17 cellular contexts compared by ENCODE assay signal in the genomic region with DNA sequence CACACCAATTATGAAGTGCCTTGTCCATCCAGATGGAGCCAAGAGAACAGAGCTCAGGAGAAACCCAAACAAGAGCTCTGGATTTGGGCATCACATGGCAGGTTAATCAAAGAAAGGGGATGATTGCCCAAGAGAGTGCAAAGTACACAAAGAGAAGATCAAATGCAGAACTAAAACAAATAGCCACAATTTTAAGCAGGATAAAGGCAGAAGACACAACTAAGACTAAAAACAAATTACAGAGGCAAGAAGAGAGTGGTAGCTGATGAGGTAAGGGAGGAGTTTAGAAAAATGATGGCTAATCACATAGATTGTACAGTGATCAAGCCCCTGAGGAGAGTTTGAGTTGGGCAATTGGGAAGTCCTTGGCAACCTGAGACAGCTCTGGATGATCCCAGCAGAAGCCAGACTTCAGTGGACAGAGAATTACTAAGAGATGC.
A peak's percentile ranks its signal among the peaks of the same experiment; 100 is the strongest.
DNase-seq lines count a peak whose midpoint lies in the region; ATAC-seq, FAIRE-seq and TF ChIP-seq lines count a peak whose summit lies in the region.
"Had no signal": no experiment of that assay in that cellular context is flagged by ENCODE, and none has a peak within 500 bp of the region (broad histone marks: within the 10 kb centered on the region; RNA-seq: fewer than 3 reads in every experiment).

No MANE protein-coding gene starts in this region.

- H3K9ac ChIP-seq in K562 (ENCODE audit: insufficient read depth in 1 of 2, low read depth in 2 of 2, low read length in 2 of 2), result no peak overlapping the region

- H3K36me3 ChIP-seq in K562 (ENCODE audit: control insufficient read depth, insufficient read depth, low read length), result no peaks in the 10 kb centered on the region; the same call in 2 of the 3 replicates
- H3K36me3 ChIP-seq: HAP-1 had no signal

- no peaks in the 10 kb centered on the region for H3K79me2 ChIP-seq in K562 (ENCODE audit: control insufficient read depth, insufficient read depth, low read length)

- peak; percentile 2 for DNase-seq in NOMO-1 treated with DMSO at 0.1 percent for 48 hours (lab: John Stamatoyannopoulos, UW; ENCODE audit: unreplicated experiment)
- DNase-seq in NOMO-1 treated with dmso at 0.1 percent for 144 hours (lab: John Stamatoyannopoulos, UW; ENCODE audit: unreplicated experiment), result no peak
- DNase-seq in NCI-H1930 (lab: John Stamatoyannopoulos, UW), result peak; percentile 41 to 53
- DNase-seq in K562 (ENCODE audit: extremely low read depth in 1 of 4, low spot score in 3 of 4), result no peak
- DNase-seq in chondrocyte (ENCODE audit: low spot score), result no peak
- no peak for DNase-seq in activated CD4-positive, alpha-beta T cell treated with anti-CD3 and anti-CD28 coated beads, Interleukin-2, amount 50 U/mL, for 1 hour
- DNase-seq: ACHN, DMS 273 treated with DMSO at 0.1 percent for 48 hours, GDM1, NCI-H1417, NCI-H2029, NCI-H2171 treated with DMSO at 0.1 percent for 48 hours, NCI-H446, NCI-H82 had no signal

- no peak for ATAC-seq in K562
- no peak for ATAC-seq in GM21526 (IDR thresholded peaks at IDR 0.05; ENCODE audit: low FRiP score, unreplicated experiment)

- H3K27me3 ChIP-seq in K562 (ENCODE audit: control insufficient read depth in 2 of 2, insufficient read depth in 2 of 2, low read length in 2 of 2), result no peaks in the 10 kb centered on the region

- no peaks in the 10 kb centered on the region for H3K9me1 ChIP-seq in K562 (ENCODE audit: control insufficient read depth, insufficient read depth, low read length)

- no peak for TF ChIP-seq CTCF in K562 (IDR thresholded peaks at IDR 0.05 in 2 of 3, conservative IDR thresholded peaks at IDR 0.05 in 1 of 3; ENCODE audit: insufficient read depth in 2 of 3, low read depth in 1 of 3, low read length in 3 of 3)
- TF ChIP-seq CTCF in chondrocyte (IDR thresholded peaks at IDR 0.05), result no peak

- H3K27ac ChIP-seq in K562 (ENCODE audit: extremely low read depth, low read depth, low read length), result no peak overlapping the region

- H3K4me3 Mint-ChIP-seq in chondrocyte (ENCODE audit: unreplicated experiment), result no peak overlapping the region
- H3K4me3 Mint-ChIP-seq: CD14-positive monocyte had no signal

- no TSS peak for BruUV-seq in K562 (replicated peaks; lab: Mats Ljungman, UMichigan)

- intact Hi-C loops in K562 (cut with micrococcal nuclease), result no loop called here

- H3K4me1 Mint-ChIP-seq in chondrocyte (ENCODE audit: low read depth), result peaks cover 8% of the 10 kb centered on the region
- H3K4me1 Mint-ChIP-seq: CD14-positive monocyte had no signal

- no peak overlapping the region for H3K4me2 ChIP-seq in K562 (ENCODE audit: insufficient read depth, low read length)

- POLR2A ChIA-PET in K562 (lab: Yijun Ruan, JAX), result no interaction called here

- in situ Hi-C loops in K562 (cut with MboI), result no loop called here

- no peak for TF ChIP-seq POLR2A in K562 (conservative IDR thresholded peaks at IDR 0.05)

- CTCF ChIA-PET in K562 (lab: Yijun Ruan, JAX; ENCODE audit: low intra/inter-chr PET ratio), result no interaction called here

- peaks cover 9% of the 10 kb centered on the region for H3K27me3 Mint-ChIP-seq in chondrocyte (ENCODE audit: low read depth)

- peaks cover 5 to 14% of the 10 kb centered on the region in 2 experiments; a peak in 3 of 5 replicates for H3K4me1 ChIP-seq in K562 (replicated peaks in 1 of 2; ENCODE audit: control insufficient read depth in 2 of 2, insufficient read depth in 2 of 2, low read length in 2 of 2)

- H3K27ac Mint-ChIP-seq in chondrocyte (ENCODE audit: unreplicated experiment), result no peak overlapping the region
- H3K27ac Mint-ChIP-seq: CD14-positive monocyte had no signal

- no peak for TF ChIP-seq EP300 in K562 (IDR thresholded peaks at IDR 0.05; ENCODE audit: low read length)

- no peak for TF ChIP-seq RAD21 in K562 (CRISPR knock-in tag; conservative IDR thresholded peaks at IDR 0.05 in 1 of 2, IDR thresholded peaks at IDR 0.05 in 1 of 2)

- H3K9me3 ChIP-seq in K562 (replicated peaks; ENCODE audit: control insufficient read depth, insufficient read depth, low read depth, low read length), result no peaks in the 10 kb centered on the region
- H3K9me3 ChIP-seq: HAP-1 had no signal

- no peak overlapping the region for H3K4me3 ChIP-seq in K562
- H3K4me3 ChIP-seq: HAP-1 had no signal

- H4K20me1 ChIP-seq in K562 (replicated peaks; ENCODE audit: control insufficient read depth, insufficient read depth, low read length), result no peaks in the 10 kb centered on the region

- no peaks in the 10 kb centered on the region for H3K36me3 Mint-ChIP-seq in chondrocyte (ENCODE audit: low read depth)
- H3K36me3 Mint-ChIP-seq: CD14-positive monocyte had no signal

- no peak overlapping the region for H2AFZ ChIP-seq in K562 (ENCODE audit: low read depth, low read length)

- FAIRE-seq in K562 (lab: Jason Lieb, UNC), result no peak

- H3K9me3 Mint-ChIP-seq in chondrocyte (ENCODE audit: low read depth), result no peaks in the 10 kb centered on the region

TF ChIP-seq in K562, 482 proteins besides CTCF, POLR2A, EP300 and RAD21:
- TF ChIP-seq, protein P1, sequence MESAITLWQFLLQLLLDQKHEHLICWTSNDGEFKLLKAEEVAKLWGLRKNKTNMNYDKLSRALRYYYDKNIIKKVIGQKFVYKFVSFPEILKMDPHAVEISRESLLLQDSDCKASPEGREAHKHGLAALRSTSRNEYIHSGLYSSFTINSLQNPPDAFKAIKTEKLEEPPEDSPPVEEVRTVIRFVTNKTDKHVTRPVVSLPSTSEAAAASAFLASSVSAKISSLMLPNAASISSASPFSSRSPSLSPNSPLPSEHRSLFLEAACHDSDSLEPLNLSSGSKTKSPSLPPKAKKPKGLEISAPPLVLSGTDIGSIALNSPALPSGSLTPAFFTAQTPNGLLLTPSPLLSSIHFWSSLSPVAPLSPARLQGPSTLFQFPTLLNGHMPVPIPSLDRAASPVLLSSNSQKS (CRISPR knock-in tag; IDR thresholded peaks at IDR 0.05), result no peak
- TF ChIP-seq CEBPB (tag; IDR thresholded peaks at IDR 0.05), result peak; percentile 26; the same call in 1 of the 2 replicates

Comparison
In these comparisons a context has a peak if more than half of its experiments do, and no peak if none do; other contexts are left out.
1. DNase-seq: peak in NOMO-1 treated with DMSO at 0.1 percent for 48 hours (single experiment) and NCI-H1930 (2 of 2); none in NOMO-1 treated with dmso at 0.1 percent for 144 hours (single experiment), K562 (0 of 4), chondrocyte (single experiment) and activated CD4-positive, alpha-beta T cell treated with anti-CD3 and anti-CD28 coated beads, Interleukin-2, amount 50 U/mL, for 1 hour (single experiment).